37 cellular contexts compared by ENCODE assay signal in genomic region chr11:61452825-61453224, GRCh38. TPM values are rescaled to one million over a fixed set of nuclear protein-coding genes. Genes with fewer than 3 reads are reported as not detected.
"Had no signal": no experiment of that assay in that cellular context is flagged by ENCODE, and none has a peak within 500 bp of the region (broad histone marks: within the 10 kb centered on the region; RNA-seq: fewer than 3 reads in every experiment).

No MANE protein-coding gene starts in this region.

- H3K4me3 ChIP-seq: adrenal gland, body of pancreas, breast epithelium had no signal

- H3K27me3 Mint-ChIP-seq: activated B cell treated with CpG ODN at 0.5 μM for 24 hours; activated CD4-positive, alpha-beta memory T cell treated with anti-CD3 and anti-CD28 coated beads for 36 hours; activated CD8-positive, alpha-beta T cell treated with anti-CD3 and anti-CD28 coated beads for 36 hours; activated naive CD8-positive, alpha-beta T cell treated with anti-CD3 and anti-CD28 coated beads for 36 hours; activated T-helper 17 cell treated with anti-CD3 and anti-CD28 coated beads, Interleukin-2, amount 50 U/mL, for 72 hours had no signal

- H3K36me3 ChIP-seq: breast epithelium had no signal

- DNase-seq: activated B cell treated with CpG ODN at 0.5 μM for 24 hours; activated CD4-positive, alpha-beta memory T cell treated with anti-CD3 and anti-CD28 coated beads for 36 hours; activated CD4-positive, alpha-beta T cell treated with anti-CD3 and anti-CD28 coated beads for 4 hours; activated CD4-positive, alpha-beta T cell treated with anti-CD3 and anti-CD28 coated beads, Interleukin-2, amount 50 U/mL, for 1 hour; activated CD4-positive, alpha-beta T cell treated with anti-CD3 and anti-CD28 coated beads, Interleukin-2, amount 50 U/mL, for 4 hours; activated CD4-positive, CD25-positive, alpha-beta regulatory T cell treated with anti-CD3 and anti-CD28 coated beads, Interleukin-2, amount 50 U/mL, for 72 hours; activated CD8-positive, alpha-beta memory T cell treated with anti-CD3 and anti-CD28 coated beads, Interleukin-2, amount 50 U/mL, for 4 hours; activated CD8-positive, alpha-beta T cell treated with anti-CD3 and anti-CD28 coated beads for 36 hours; activated effector memory CD4-positive, alpha-beta T cell treated with anti-CD3 and anti-CD28 coated beads, Interleukin-2, amount 50 U/mL, for 16 hours; activated gamma-delta T cell treated with Interleukin-2 at 50 U/mL for 16 hours; activated naive CD4-positive, alpha-beta T cell; activated naive CD4-positive, alpha-beta T cell treated with anti-CD3 and anti-CD28 coated beads for 36 hours; activated naive CD4-positive, alpha-beta T cell treated with anti-CD3 and anti-CD28 coated beads, Interleukin-2, amount 50 U/mL, for 16 hours; activated naive CD8-positive, alpha-beta T cell treated with anti-CD3 and anti-CD28 coated beads for 36 hours; activated T-cell treated with anti-CD3 and anti-CD28 coated beads for 4 hours; activated T-cell treated with anti-CD3 and anti-CD28 coated beads, Interleukin-2, amount 50 U/mL, for 1 hour; activated T-cell treated with anti-CD3 and anti-CD28 coated beads, Interleukin-2, amount 50 U/mL, for 4 hours; activated T-cell treated with anti-CD3 and anti-CD28 coated beads, Interleukin-2, amount 50 U/mL, for 72 hours; adrenal gland; amniotic stem cell; aorta; body of pancreas; brain microvascular endothelial cell; central memory CD4-positive, alpha-beta T cell; T-helper 1 cell; T-helper 2 cell; T-helper 9 cell had no signal

- ATAC-seq: activated CD8-positive, alpha-beta T cell treated with anti-CD3 and anti-CD28 coated beads for 36 hours; activated naive CD4-positive, alpha-beta T cell treated with anti-CD3 and anti-CD28 coated beads, Interleukin-2, amount 50 U/mL, for 72 hours; activated T-cell treated with anti-CD3 and anti-CD28 coated beads, Interleukin-2, amount 50 U/mL, for 4 hours; activated T-cell treated with anti-CD3 and anti-CD28 coated beads, Interleukin-2, amount 50 U/mL, for 72 hours; activated T-helper 17 cell treated with anti-CD3 and anti-CD28 coated beads, Interleukin-2, amount 50 U/mL, for 72 hours; body of pancreas had no signal

- H3K27ac Mint-ChIP-seq: activated B cell treated with CpG ODN at 0.5 μM for 24 hours; activated CD4-positive, alpha-beta memory T cell treated with anti-CD3 and anti-CD28 coated beads for 36 hours; activated CD8-positive, alpha-beta T cell treated with anti-CD3 and anti-CD28 coated beads for 36 hours; activated naive CD4-positive, alpha-beta T cell treated with anti-CD3 and anti-CD28 coated beads for 36 hours; activated naive CD8-positive, alpha-beta T cell treated with anti-CD3 and anti-CD28 coated beads for 36 hours; activated T-cell treated with anti-CD3 and anti-CD28 coated beads, Interleukin-2, amount 50 U/mL, for 72 hours; activated T-helper 1 cell treated with anti-CD3 and anti-CD28 coated beads, Interleukin-12 subunit alpha, Interleukin-12 subunit beta, Interleukin-2, Interleukin-4 antibody, amounts not matched to agents 30 ng/mL and 10 ng/mL and 1 ng/mL, durations not matched to agents 14 hours and 24 hours and 36 hours; T-helper 1 cell treated with Interleukin-12 subunit alpha and Interleukin-12 subunit beta and Interleukin-4 antibody, amounts not matched to agents 30 μg/mL and 1 μg/mL, for 36 hours; T-helper 2 cell treated with Interferon-gamma antibody and Interleukin-4, amounts not matched to agents 5 μg/mL and 100 μg/mL, for 36 hours had no signal

- H3K4me1 Mint-ChIP-seq: activated B cell treated with CpG ODN at 0.5 μM for 24 hours had no signal

- FAIRE-seq: astrocyte, TTC549 had no signal

- H3K9me3 Mint-ChIP-seq: activated B cell treated with CpG ODN at 0.5 μM for 24 hours; activated CD4-positive, alpha-beta memory T cell treated with anti-CD3 and anti-CD28 coated beads for 36 hours; activated CD8-positive, alpha-beta T cell treated with anti-CD3 and anti-CD28 coated beads for 36 hours; activated naive CD4-positive, alpha-beta T cell treated with anti-CD3 and anti-CD28 coated beads for 36 hours; activated naive CD4-positive, alpha-beta T cell treated with anti-CD3 and anti-CD28 coated beads, Interleukin-2, amount 50 U/mL, for 72 hours; activated naive CD8-positive, alpha-beta T cell treated with anti-CD3 and anti-CD28 coated beads for 36 hours; activated T-cell treated with anti-CD3 and anti-CD28 coated beads, Interleukin-2, amount 50 U/mL, for 4 hours; activated T-cell treated with anti-CD3 and anti-CD28 coated beads, Interleukin-2, amount 50 U/mL, for 72 hours; activated T-helper 17 cell treated with anti-CD3 and anti-CD28 coated beads, Interleukin-2, amount 50 U/mL, for 72 hours; T-helper 1 cell treated with Interleukin-12 subunit alpha and Interleukin-12 subunit beta and Interleukin-4 antibody, amounts not matched to agents 30 μg/mL and 1 μg/mL, for 36 hours; T-helper 2 cell treated with Interferon-gamma antibody and Interleukin-4, amounts not matched to agents 5 μg/mL and 100 μg/mL, for 36 hours had no signal

- H3K9me3 ChIP-seq: adrenal gland, body of pancreas, breast epithelium had no signal

- H3K4me1 ChIP-seq: body of pancreas, breast epithelium had no signal

- H3K4me3 Mint-ChIP-seq: activated B cell treated with CpG ODN at 0.5 μM for 24 hours; activated CD4-positive, alpha-beta memory T cell treated with anti-CD3 and anti-CD28 coated beads for 36 hours; activated CD8-positive, alpha-beta T cell treated with anti-CD3 and anti-CD28 coated beads for 36 hours; activated naive CD4-positive, alpha-beta T cell treated with anti-CD3 and anti-CD28 coated beads for 36 hours; activated naive CD8-positive, alpha-beta T cell treated with anti-CD3 and anti-CD28 coated beads for 36 hours; activated T-cell treated with anti-CD3 and anti-CD28 coated beads, Interleukin-2, amount 50 U/mL, for 4 hours; activated T-cell treated with anti-CD3 and anti-CD28 coated beads, Interleukin-2, amount 50 U/mL, for 72 hours; activated T-helper 1 cell treated with anti-CD3 and anti-CD28 coated beads, Interleukin-12 subunit alpha, Interleukin-12 subunit beta, Interleukin-2, Interleukin-4 antibody, amounts not matched to agents 30 ng/mL and 10 ng/mL and 1 ng/mL, durations not matched to agents 14 hours and 24 hours and 36 hours; activated T-helper 17 cell treated with anti-CD3 and anti-CD28 coated beads, Interleukin-2, amount 50 U/mL, for 72 hours; T-helper 1 cell treated with Interleukin-12 subunit alpha and Interleukin-12 subunit beta and Interleukin-4 antibody, amounts not matched to agents 30 μg/mL and 1 μg/mL, for 36 hours; T-helper 2 cell treated with Interferon-gamma antibody and Interleukin-4, amounts not matched to agents 5 μg/mL and 100 μg/mL, for 36 hours had no signal

- H3K27me3 ChIP-seq: adrenal gland, body of pancreas, brain microvascular endothelial cell, breast epithelium had no signal

- H3K27ac ChIP-seq: adrenal gland, body of pancreas, brain microvascular endothelial cell, breast epithelium, VCaP had no signal

RNA-seq across cellular contexts. Expression of gene LRRC10B, which starts 55.7 kb away (rescaled TPM):
- total RNA-seq: activated B cell treated with CpG ODN at 0.5 μM for 24 hours; activated CD4-positive, alpha-beta memory T cell treated with anti-CD3 and anti-CD28 coated beads for 36 hours; activated CD8-positive, alpha-beta memory T cell treated with anti-CD3 and anti-CD28 coated beads for 36 hours; activated CD8-positive, alpha-beta T cell treated with anti-CD3 and anti-CD28 coated beads for 36 hours; activated naive CD4-positive, alpha-beta T cell treated with anti-CD3 and anti-CD28 coated beads for 36 hours; activated naive CD4-positive, alpha-beta T cell treated with anti-CD3 and anti-CD28 coated beads, Interleukin-2, amount 50 U/mL, for 72 hours; activated naive CD8-positive, alpha-beta T cell treated with anti-CD3 and anti-CD28 coated beads for 36 hours; activated T-cell treated with anti-CD3 and anti-CD28 coated beads, Interleukin-2, amount 50 U/mL, for 4 hours; activated T-cell treated with anti-CD3 and anti-CD28 coated beads, Interleukin-2, amount 50 U/mL, for 72 hours; activated T-helper 1 cell treated with anti-CD3 and anti-CD28 coated beads, Interleukin-12 subunit alpha, Interleukin-12 subunit beta, Interleukin-2, Interleukin-4 antibody, amounts not matched to agents 30 ng/mL and 10 ng/mL and 1 ng/mL, durations not matched to agents 14 hours and 24 hours and 36 hours; activated T-helper 17 cell treated with anti-CD3 and anti-CD28 coated beads, Interleukin-2, amount 50 U/mL, for 72 hours had no signal
